1 cellular context compared by ENCODE assay signal in the genomic region with DNA sequence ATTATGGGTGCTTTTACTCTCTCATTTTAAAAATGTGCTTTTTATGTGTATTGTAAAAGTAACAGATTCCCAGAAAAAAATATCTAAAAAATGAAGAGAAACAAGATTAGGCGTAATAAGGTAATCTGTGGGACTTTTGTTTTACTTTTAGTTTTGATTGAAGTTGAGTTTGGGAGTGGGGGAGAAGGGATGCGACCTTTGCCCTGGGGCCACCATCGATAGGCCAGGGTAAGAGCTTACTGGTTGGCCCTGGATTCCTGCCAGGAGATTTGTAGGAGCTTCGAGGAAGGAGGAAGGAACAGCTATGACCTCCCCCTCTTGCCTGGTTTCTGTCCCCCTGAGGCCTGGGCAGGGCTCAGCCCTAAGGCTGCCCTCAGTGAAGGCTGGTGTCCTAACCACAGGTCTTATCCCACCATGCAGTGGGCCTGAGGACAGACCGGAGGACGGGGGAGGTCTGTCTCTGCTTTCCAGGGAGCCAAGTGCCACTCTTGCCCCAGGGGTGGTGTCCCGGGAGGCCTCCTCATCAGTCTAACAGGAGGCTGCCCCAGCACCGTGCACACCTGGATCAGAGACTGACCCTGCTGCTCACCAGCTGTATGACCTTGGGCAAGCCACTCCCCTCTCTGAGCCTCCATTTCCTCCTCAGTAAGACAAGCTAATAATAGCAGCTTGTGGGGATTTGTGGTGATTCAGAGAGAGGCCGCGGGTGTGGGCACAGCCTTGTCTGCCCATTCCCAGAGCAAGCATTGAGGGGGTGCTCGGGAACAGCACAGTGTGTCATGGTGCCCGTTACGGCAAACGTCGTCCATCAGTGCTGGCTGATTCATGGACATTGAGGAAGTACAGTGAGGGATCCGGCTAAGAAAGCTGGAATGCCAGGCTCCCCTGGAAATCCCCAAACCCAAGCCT.
TF ChIP-seq lines count a peak whose summit lies in the region.

No MANE protein-coding gene starts in this region.

TF ChIP-seq in IMR-90, 13 proteins besides CTCF, POLR2A, EP300 and RAD21 (continued from another document):
- TF ChIP-seq RCOR1 (IDR thresholded peaks at IDR 0.05; ENCODE audit: insufficient replicate concordance, low read length): peak; percentile 60
- TF ChIP-seq SMC3 (IDR thresholded peaks at IDR 0.05; ENCODE audit: low read depth, low read length): peak; percentile 12; the same call in 1 of the 2 replicates
- TF ChIP-seq CHD1 (IDR thresholded peaks at IDR 0.05; ENCODE audit: low read depth, low read length): no peak
- TF ChIP-seq MAZ (IDR thresholded peaks at IDR 0.05; ENCODE audit: borderline replicate concordance, low read depth, low read length): peak; percentile 20; the same call in 1 of the 2 replicates
- TF ChIP-seq NFE2L2 (IDR thresholded peaks at IDR 0.05; ENCODE audit: low read depth, low read length): no peak
- TF ChIP-seq RFX5 (IDR thresholded peaks at IDR 0.05; ENCODE audit: low read depth, low read length): no peak
- no peak for TF ChIP-seq MXI1 (IDR thresholded peaks at IDR 0.05; ENCODE audit: borderline replicate concordance, low read depth, low read length)
- TF ChIP-seq, protein P1, sequence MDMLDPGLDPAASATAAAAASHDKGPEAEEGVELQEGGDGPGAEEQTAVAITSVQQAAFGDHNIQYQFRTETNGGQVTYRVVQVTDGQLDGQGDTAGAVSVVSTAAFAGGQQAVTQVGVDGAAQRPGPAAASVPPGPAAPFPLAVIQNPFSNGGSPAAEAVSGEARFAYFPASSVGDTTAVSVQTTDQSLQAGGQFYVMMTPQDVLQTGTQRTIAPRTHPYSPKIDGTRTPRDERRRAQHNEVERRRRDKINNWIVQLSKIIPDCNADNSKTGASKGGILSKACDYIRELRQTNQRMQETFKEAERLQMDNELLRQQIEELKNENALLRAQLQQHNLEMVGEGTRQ (IDR thresholded peaks at IDR 0.05; ENCODE audit: low read depth, low read length): no peak
- peak; percentile 41 for TF ChIP-seq CEBPB (IDR thresholded peaks at IDR 0.05; ENCODE audit: low read depth, low read length)
